12 cellular contexts compared by ENCODE assay signal in the genomic region with DNA sequence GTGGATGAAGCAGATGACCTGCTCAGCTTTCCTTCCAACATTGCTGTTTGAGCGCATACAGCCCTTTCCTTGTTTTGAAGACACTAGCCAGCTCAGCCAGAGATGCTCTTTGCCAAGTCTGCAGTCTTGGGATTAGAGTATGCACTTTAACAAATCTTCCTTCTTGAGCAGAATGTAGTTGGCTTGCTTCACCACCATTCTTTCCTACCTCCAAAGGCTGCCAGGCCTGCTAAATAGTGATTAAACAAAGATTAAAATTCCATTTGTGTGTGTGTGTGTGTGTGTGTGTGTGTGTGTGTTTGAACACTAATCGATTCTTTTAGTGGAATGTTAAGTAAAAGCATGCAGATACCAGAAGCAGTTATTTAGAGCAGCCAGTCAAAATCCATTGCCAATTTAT.
DNase-seq lines count a peak whose midpoint lies in the region; ATAC-seq, FAIRE-seq and TF ChIP-seq lines count a peak whose summit lies in the region.
"Had no signal": no experiment of that assay in that cellular context is flagged by ENCODE, and none has a peak within 500 bp of the region (broad histone marks: within the 10 kb centered on the region; RNA-seq: fewer than 3 reads in every experiment).

No MANE protein-coding gene starts in this region.

- H2BK120ac ChIP-seq in trophoblast cell (ENCODE audit: insufficient read depth, low read length, poor library complexity): no peak overlapping the region

- H3K9me3 ChIP-seq in heart right ventricle (no peaks in the 10 kb centered on the region), trophoblast cell (ENCODE audit: insufficient read depth, low read depth, low read length) (no peaks in the 10 kb centered on the region)

- no peak overlapping the region for H3K9ac ChIP-seq in trophoblast cell (ENCODE audit: low read length)

- ATAC-seq in heart right ventricle (peak in 7 of 8 donors; percentile 38 to 75 (median 53)), HG02840 (IDR thresholded peaks at IDR 0.05; ENCODE audit: low FRiP score, unreplicated experiment) (no peak)
- ATAC-seq: naive thymus-derived CD8-positive, alpha-beta T cell had no signal

- H2AK5ac ChIP-seq in trophoblast cell (ENCODE audit: low read length): no peak overlapping the region

- DNase-seq in AG20443 (ENCODE audit: low spot score) (peak; percentile 63), astrocyte of the hippocampus (ENCODE audit: low read depth, low spot score) (peak; percentile 78), heart right ventricle (no peak), trophoblast cell (no peak), HuH-7 (ENCODE audit: low spot score) (no peak), activated gamma-delta T cell treated with Interleukin-2 at 50 U/mL for 16 hours (no peak), GM12892 (ENCODE audit: insufficient read length) (no peak)
- DNase-seq: activated CD4-positive, alpha-beta memory T cell treated with anti-CD3 and anti-CD28 coated beads for 36 hours; amniotic stem cell; glutamatergic neuron; naive thymus-derived CD8-positive, alpha-beta T cell had no signal

- no peak overlapping the region for H3K4me3 ChIP-seq in heart right ventricle
- no peak overlapping the region for H3K4me3 ChIP-seq in trophoblast cell (ENCODE audit: low read depth, low read length)

- no peak overlapping the region for H2BK12ac ChIP-seq in trophoblast cell (ENCODE audit: low read length)

- no peak for TF ChIP-seq POLR2A in GM12892 (IDR thresholded peaks at IDR 0.05; ENCODE audit: low read depth, low read length)

- WGBS in heart right ventricle, 2 donors: 42 to 49% methylated on average over 2 of the region's 2 CpGs
- WGBS in trophoblast cell (ENCODE audit: extremely low coverage, insufficient coverage, insufficient read length): no CpG with 5 or more reads among the region's 2 CpGs

- peak overlapping the region; percentile 69 for H4K91ac ChIP-seq in trophoblast cell (ENCODE audit: low read depth, low read length)

- peaks cover 5 to 50% (median 36%) of the 10 kb centered on the region in 9 donors for H3K4me1 ChIP-seq in heart right ventricle
- H3K4me1 ChIP-seq in trophoblast cell (ENCODE audit: control insufficient read depth in 1 of 2, insufficient read depth in 2 of 2, low read length in 2 of 2): peaks cover 19 to 25% of the 10 kb centered on the region in 2 experiments

- H3K14ac ChIP-seq in trophoblast cell (ENCODE audit: low read length): no peak overlapping the region

- no peak overlapping the region for H3K4ac ChIP-seq in trophoblast cell (ENCODE audit: low read depth, low read length)

- no peak overlapping the region for H4K12ac ChIP-seq in trophoblast cell (ENCODE audit: low read depth, low read length)

- no peak overlapping the region for H3K23ac ChIP-seq in trophoblast cell (ENCODE audit: low read length)

- intact Hi-C loops in heart right ventricle (cut with DNase I): loop anchor here in 1 of 10 donors (10.0 kb wide), 1 partner anchor 87 kb away; no protein-coding TSS in a partner anchor

- H3K27me3 ChIP-seq in heart right ventricle (no peaks in the 10 kb centered on the region), trophoblast cell (ENCODE audit: insufficient read depth, low read length) (no peaks in the 10 kb centered on the region)

- TF ChIP-seq CTCF in heart right ventricle (IDR thresholded peaks at IDR 0.05): no peak

- no peak overlapping the region for H3K18ac ChIP-seq in trophoblast cell (ENCODE audit: low read length)

- FAIRE-seq in GM12892 (lab: Jason Lieb, UNC): no peak

- H3K79me2 ChIP-seq in trophoblast cell (ENCODE audit: control insufficient read depth, insufficient read depth, low read length, poor library complexity): no peaks in the 10 kb centered on the region

- peaks cover 16% of the 10 kb centered on the region for H3K79me1 ChIP-seq in trophoblast cell (ENCODE audit: low read length)

- no peak overlapping the region for H2AFZ ChIP-seq in trophoblast cell (ENCODE audit: insufficient read depth, low read length, poor library complexity)

- H3K36me3 ChIP-seq in heart right ventricle (no peaks in the 10 kb centered on the region), trophoblast cell (ENCODE audit: control insufficient read depth in 1 of 2, insufficient read depth in 2 of 2, low read length in 2 of 2) (no peaks in the 10 kb centered on the region)

- peak overlapping the region; percentile 35 for H3K4me2 ChIP-seq in trophoblast cell (ENCODE audit: low read length)

- H4K8ac ChIP-seq in trophoblast cell (ENCODE audit: low read depth, low read length): no peak overlapping the region

- peak overlapping the region; percentile 43 for H2BK5ac ChIP-seq in trophoblast cell (ENCODE audit: low read depth, low read length, poor library complexity)

- H3K27ac ChIP-seq in heart right ventricle: peak overlapping the region in 4 of 10 donors; percentile 2 to 66 (median 32)
- H3K27ac ChIP-seq in trophoblast cell (ENCODE audit: low read depth, low read length): peak overlapping the region; percentile 0

Comparison
In these comparisons a context has a peak if more than half of its experiments do, and no peak if none do; other contexts are left out.
1. DNase-seq: peak in AG20443 (single experiment) and astrocyte of the hippocampus (single experiment); none in heart right ventricle (0 of 2), trophoblast cell (0 of 2), HuH-7 (single experiment), activated gamma-delta T cell treated with Interleukin-2 at 50 U/mL for 16 hours (single experiment) and GM12892 (single experiment).